Comparison of ENCODE assay signal across 8 cellular contexts in the genomic region with DNA sequence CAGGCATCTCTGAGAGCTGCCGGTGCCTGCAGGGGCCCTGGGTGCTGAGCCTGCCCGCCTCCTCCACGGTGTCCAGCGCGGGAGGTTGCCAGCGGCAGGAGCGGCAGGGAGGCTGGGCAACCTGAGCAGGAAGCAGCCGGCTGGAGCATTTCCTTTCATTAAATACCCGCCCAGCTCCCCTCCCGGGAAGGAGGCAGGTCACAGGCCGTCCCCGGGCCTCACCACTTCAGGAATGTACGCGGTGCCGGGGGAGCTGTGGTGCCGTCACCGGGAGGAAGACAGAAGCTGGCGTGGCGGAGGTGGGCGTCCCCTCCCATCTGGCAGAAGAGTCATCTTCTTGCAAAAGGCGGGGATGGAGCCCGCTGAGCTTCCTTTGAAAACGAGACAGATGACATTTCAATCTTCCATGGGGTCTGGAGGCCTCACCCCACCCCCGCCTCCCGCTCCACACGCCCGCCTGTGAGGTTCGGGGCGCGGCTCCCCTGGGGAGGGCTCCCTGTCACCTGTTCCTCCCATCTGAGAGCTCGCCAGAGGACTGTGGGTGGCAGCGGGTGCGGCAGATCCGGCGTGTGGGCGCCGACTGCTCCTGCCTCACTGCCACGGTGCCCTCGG. TPM values are rescaled to one million over a fixed set of nuclear protein-coding genes. Genes with fewer than 3 reads are reported as not detected.
DNase-seq lines count a peak whose midpoint lies in the region; TF ChIP-seq lines count a peak whose summit lies in the region.

No MANE protein-coding gene starts in this region.

- peak overlapping the region; percentile 81 to 97 (median 86) for H3K4me3 Mint-ChIP-seq in CD4-positive, alpha-beta memory T cell
- H3K4me3 Mint-ChIP-seq in activated naive CD8-positive, alpha-beta T cell treated with anti-CD3 and anti-CD28 coated beads for 36 hours, result peak overlapping the region; percentile 48

- CTCF ChIA-PET in CD4-positive, alpha-beta memory T cell (lab: Charles Lee; ENCODE audit: partially characterized antibody), result interaction anchor here (1.2 to 4.4 kb wide), 5 partner anchors 10 to 106 kb away, joined by 3 to 50 read pairs (median 5); no protein-coding TSS in a partner anchor

- H3K27ac Mint-ChIP-seq in CD4-positive, alpha-beta memory T cell, result peak overlapping the region; percentile 87 to 98 (median 93)
- H3K27ac Mint-ChIP-seq in activated naive CD8-positive, alpha-beta T cell treated with anti-CD3 and anti-CD28 coated beads for 36 hours, result no peak overlapping the region

- no peaks in the 10 kb centered on the region for H3K36me3 Mint-ChIP-seq in CD4-positive, alpha-beta memory T cell
- H3K36me3 Mint-ChIP-seq in activated naive CD8-positive, alpha-beta T cell treated with anti-CD3 and anti-CD28 coated beads for 36 hours, result peaks cover 6% of the 10 kb centered on the region

- no peak for TF ChIP-seq CTCF in BE2C (IDR thresholded peaks at IDR 0.05; ENCODE audit: low read depth, low read length)

- intact Hi-C loops in CD4-positive, alpha-beta memory T cell (cut with micrococcal nuclease), result loop anchor here (1.0 to 5.0 kb wide), 4 partner anchors 16 to 58 kb away; partner anchors contain the start of genes LMF1 and SOX8

- H3K36me3 ChIP-seq in CD4-positive, alpha-beta memory T cell (ENCODE audit: insufficient read depth, low read length), result no peaks in the 10 kb centered on the region
- H3K36me3 ChIP-seq in SK-N-MC (ENCODE audit: insufficient read depth, low read length) (no peaks in the 10 kb centered on the region), BE2C (no peaks in the 10 kb centered on the region)

- peaks cover 44% of the 10 kb centered on the region for H3K4me1 ChIP-seq in CD4-positive, alpha-beta memory T cell (ENCODE audit: insufficient read depth, low read length)
- no peaks in the 10 kb centered on the region for H3K4me1 ChIP-seq in BE2C

- peak; percentile 63 to 87 (median 68) for DNase-seq in CD4-positive, alpha-beta memory T cell
- no peak for DNase-seq in SK-N-MC (ENCODE audit: low read depth, low spot score)
- peak; percentile 54 for DNase-seq in activated naive CD8-positive, alpha-beta T cell treated with anti-CD3 and anti-CD28 coated beads for 36 hours
- peak; percentile 90 for DNase-seq in islet precursor cell
- peak; percentile 48 for DNase-seq in stimulated activated CD8-positive, alpha-beta memory T cell treated with anti-CD3 and anti-CD28 coated beads, Interleukin-12 subunit alpha, Interleukin-12 subunit beta, amount 100 ng/mL, for 1 hour (ENCODE audit: low read depth)
- DNase-seq in BE2C, result no peak
- DNase-seq in middle frontal gyrus (ENCODE audit: extremely low spot score, low spot score), result no peak
- DNase-seq in OCI-M2 (lab: John Stamatoyannopoulos, UW; ENCODE audit: unreplicated experiment), result no peak

- no peak overlapping the region for H3K9ac ChIP-seq in SK-N-MC (ENCODE audit: insufficient read length)

- no peaks in the 10 kb centered on the region for H3K27me3 ChIP-seq in CD4-positive, alpha-beta memory T cell (ENCODE audit: insufficient read depth, low read length)
- peaks cover 50% of the 10 kb centered on the region for H3K27me3 ChIP-seq in BE2C

- peaks cover 16 to 54% (median 39%) of the 10 kb centered on the region in 4 donors for H3K4me1 Mint-ChIP-seq in CD4-positive, alpha-beta memory T cell
- peaks cover 29% of the 10 kb centered on the region for H3K4me1 Mint-ChIP-seq in activated naive CD8-positive, alpha-beta T cell treated with anti-CD3 and anti-CD28 coated beads for 36 hours

- H3K9me3 Mint-ChIP-seq in CD4-positive, alpha-beta memory T cell, result no peaks in the 10 kb centered on the region
- peaks cover 14% of the 10 kb centered on the region for H3K9me3 Mint-ChIP-seq in activated naive CD8-positive, alpha-beta T cell treated with anti-CD3 and anti-CD28 coated beads for 36 hours

- H3K9me3 ChIP-seq in CD4-positive, alpha-beta memory T cell (ENCODE audit: control insufficient read depth in 1 of 2, low read length in 2 of 2), result no peaks in the 10 kb centered on the region
- H3K9me3 ChIP-seq in SK-N-MC (ENCODE audit: low read depth, low read length) (no peaks in the 10 kb centered on the region), BE2C (peaks cover 11% of the 10 kb centered on the region)

- peak overlapping the region; percentile 47 to 55 for H3K4me3 ChIP-seq in CD4-positive, alpha-beta memory T cell (ENCODE audit: low read length in 2 of 2)
- H3K4me3 ChIP-seq in SK-N-MC (peak overlapping the region; percentile 61), BE2C (ENCODE audit: low read depth, low read length) (no peak overlapping the region)

- POLR2A ChIA-PET in CD4-positive, alpha-beta memory T cell (lab: Charles Lee; ENCODE audit: partially characterized antibody), result interaction anchor here (0.8 to 5.8 kb wide), 14 partner anchors 8 to 830 kb away, joined by 3 to 83 read pairs (median 6); partner anchors contain the start of genes FAHD1, HAGH, LMF1 and SOX8

- peak overlapping the region; percentile 74 for H3K27ac ChIP-seq in CD4-positive, alpha-beta memory T cell (ENCODE audit: low read depth, low read length)
- H3K27ac ChIP-seq in SK-N-MC, result no peak overlapping the region

- no peaks in the 10 kb centered on the region for H3K27me3 Mint-ChIP-seq in CD4-positive, alpha-beta memory T cell
- H3K27me3 Mint-ChIP-seq in activated naive CD8-positive, alpha-beta T cell treated with anti-CD3 and anti-CD28 coated beads for 36 hours, result peaks cover 4% of the 10 kb centered on the region

RNA-seq across cellular contexts. Expression of gene SOX8, which starts 16.0 kb away (rescaled TPM):
- total RNA-seq in CD4-positive, alpha-beta memory T cell, result 1 to 10 TPM; 3.1 to 3.4 TPM
- polyA plus RNA-seq in CD4-positive, alpha-beta memory T cell, result 1 to 10 TPM in 1 of 2 donors, under 1 TPM in 1; 0.47 to 1.6 TPM
- under 1 TPM; 0.42 to 0.58 TPM for total RNA-seq in activated naive CD8-positive, alpha-beta T cell treated with anti-CD3 and anti-CD28 coated beads for 36 hours
- polyA plus RNA-seq in BE2C (2012; ENCODE audit: insufficient read depth, insufficient read length, low read depth), result not detected

RNA-seq across cellular contexts. Expression of gene LMF1, which starts 26.8 kb away (rescaled TPM):
- 10 to 100 TPM; 50.0 to 59.7 TPM for total RNA-seq in CD4-positive, alpha-beta memory T cell
- 10 to 100 TPM in 1 of 2 donors, 1 to 10 TPM in 1; 8.5 to 15.2 TPM for polyA plus RNA-seq in CD4-positive, alpha-beta memory T cell
- total RNA-seq in activated naive CD8-positive, alpha-beta T cell treated with anti-CD3 and anti-CD28 coated beads for 36 hours, result 1 to 10 TPM; 7.0 to 8.1 TPM
- 4.3 TPM for polyA plus RNA-seq in BE2C (2012; ENCODE audit: insufficient read depth, insufficient read length, low read depth)

Comparison
In these comparisons a context has a peak if more than half of its experiments do, and no peak if none do; other contexts are left out.
1. DNase-seq: peak in CD4-positive, alpha-beta memory T cell (5 of 5), activated naive CD8-positive, alpha-beta T cell treated with anti-CD3 and anti-CD28 coated beads for 36 hours (single experiment), islet precursor cell (single experiment) and stimulated activated CD8-positive, alpha-beta memory T cell treated with anti-CD3 and anti-CD28 coated beads, Interleukin-12 subunit alpha, Interleukin-12 subunit beta, amount 100 ng/mL, for 1 hour (single experiment); none in SK-N-MC (single experiment), BE2C (single experiment), middle frontal gyrus (single experiment) and OCI-M2 (single experiment).
2. RNA of gene LMF1, which starts 26.8 kb away (total RNA-seq): 50.0 to 59.7 TPM in CD4-positive, alpha-beta memory T cell; 7.0 to 8.1 TPM in activated naive CD8-positive, alpha-beta T cell treated with anti-CD3 and anti-CD28 coated beads for 36 hours; every median in the first group is over 4 times any median in the second.